ENCODE assay signal across 9 cellular contexts in the genomic region with DNA sequence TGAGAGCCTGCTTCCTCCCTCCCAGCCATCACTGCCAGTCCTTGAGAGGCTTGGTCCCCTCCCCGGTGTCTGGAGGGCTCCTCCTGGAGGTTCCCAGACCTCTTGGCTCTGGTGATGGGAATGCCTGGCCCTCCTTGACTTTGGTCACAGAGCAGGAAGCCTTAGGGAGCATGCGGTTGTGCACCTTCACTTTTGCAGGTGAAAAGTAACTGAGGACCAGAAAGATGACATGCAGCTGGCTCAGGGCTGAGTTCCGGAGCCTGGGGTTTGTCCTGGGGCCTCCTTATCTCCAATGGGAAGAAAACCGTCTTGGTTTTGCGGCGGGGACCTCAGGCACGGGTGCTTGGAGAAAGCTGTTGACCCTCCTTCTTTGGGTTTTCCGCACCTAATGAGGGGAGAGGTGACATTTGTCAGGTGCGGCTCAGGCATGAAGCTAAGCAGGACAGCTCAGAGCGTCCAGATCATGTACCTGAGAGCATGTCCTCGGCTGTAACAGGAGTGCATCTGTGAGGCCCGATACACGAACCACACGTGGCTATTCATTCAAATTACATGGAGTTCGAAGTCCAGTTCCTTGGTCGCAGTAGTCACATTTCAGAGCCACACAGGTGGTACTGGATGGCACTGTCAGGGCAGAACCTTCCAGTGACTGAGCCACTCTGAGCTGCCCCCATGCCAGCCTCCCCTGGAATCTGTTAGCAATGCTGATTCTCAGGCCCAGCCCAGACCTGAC. TPM values are rescaled to one million over a fixed set of nuclear protein-coding genes. Genes with fewer than 3 reads are reported as not detected.
DNase-seq lines count a peak whose midpoint lies in the region; ATAC-seq and TF ChIP-seq lines count a peak whose summit lies in the region.
"Had no signal": no experiment of that assay in that cellular context is flagged by ENCODE, and none has a peak within 500 bp of the region (broad histone marks: within the 10 kb centered on the region; RNA-seq: fewer than 3 reads in every experiment).

No MANE protein-coding gene starts in this region.

- H3K27me3 Mint-ChIP-seq in activated T-cell treated with anti-CD3 and anti-CD28 coated beads, Interleukin-2, amount 50 U/mL, for 24 hours: no peaks in the 10 kb centered on the region
- H3K27me3 Mint-ChIP-seq in activated CD4-positive, alpha-beta memory T cell treated with anti-CD3 and anti-CD28 coated beads for 36 hours: no peaks in the 10 kb centered on the region

- 67% methylated on average over 4 of the region's 16 CpGs for WGBS in right lobe of liver (ENCODE audit: insufficient coverage, low coverage, low lambda C conversion rate, missing lambda C conversion rate)
- WGBS in thymus: 89% methylated on average over 16 of the region's 16 CpGs

- H3K27ac Mint-ChIP-seq in activated T-cell treated with anti-CD3 and anti-CD28 coated beads, Interleukin-2, amount 50 U/mL, for 24 hours: peak overlapping the region; percentile 96
- H3K27ac Mint-ChIP-seq in activated CD4-positive, alpha-beta memory T cell treated with anti-CD3 and anti-CD28 coated beads for 36 hours: peak overlapping the region; percentile 95

- H3K36me3 ChIP-seq in right lobe of liver (no peaks in the 10 kb centered on the region), thymus (ENCODE audit: control insufficient read depth, insufficient read depth) (no peaks in the 10 kb centered on the region)

- H3K4me3 Mint-ChIP-seq in activated T-cell treated with anti-CD3 and anti-CD28 coated beads, Interleukin-2, amount 50 U/mL, for 24 hours: peak overlapping the region; percentile 74
- H3K4me3 Mint-ChIP-seq in activated CD4-positive, alpha-beta memory T cell treated with anti-CD3 and anti-CD28 coated beads for 36 hours: peak overlapping the region; percentile 84

- H3K4me1 Mint-ChIP-seq in activated T-cell treated with anti-CD3 and anti-CD28 coated beads, Interleukin-2, amount 50 U/mL, for 24 hours (ENCODE audit: low read depth): peaks cover 55% of the 10 kb centered on the region
- H3K4me1 Mint-ChIP-seq in activated CD4-positive, alpha-beta memory T cell treated with anti-CD3 and anti-CD28 coated beads for 36 hours (ENCODE audit: low read depth): peaks cover 43% of the 10 kb centered on the region

- TF ChIP-seq POLR2A in right lobe of liver (IDR thresholded peaks at IDR 0.05): no peak

- no peak for TF ChIP-seq CTCF in right lobe of liver (IDR thresholded peaks at IDR 0.05)

- H3K4me1 ChIP-seq in right lobe of liver (no peaks in the 10 kb centered on the region), thymus (ENCODE audit: control insufficient read depth, insufficient read depth, low read length) (peaks cover 29% of the 10 kb centered on the region)

- POLR2A ChIA-PET in activated CD4-positive, alpha-beta memory T cell treated with anti-CD3 and anti-CD28 coated beads for 36 hours (lab: Charles Lee): interaction anchor here (1.9 kb wide), 1 partner anchor 9 kb away, joined by 6 read pairs; no protein-coding TSS in a partner anchor

- peaks cover 3% of the 10 kb centered on the region for H3K36me3 Mint-ChIP-seq in activated T-cell treated with anti-CD3 and anti-CD28 coated beads, Interleukin-2, amount 50 U/mL, for 24 hours (ENCODE audit: low read depth)
- peaks cover 3% of the 10 kb centered on the region for H3K36me3 Mint-ChIP-seq in activated CD4-positive, alpha-beta memory T cell treated with anti-CD3 and anti-CD28 coated beads for 36 hours

- H3K9me3 Mint-ChIP-seq in activated T-cell treated with anti-CD3 and anti-CD28 coated beads, Interleukin-2, amount 50 U/mL, for 24 hours: no peaks in the 10 kb centered on the region
- H3K9me3 Mint-ChIP-seq in activated CD4-positive, alpha-beta memory T cell treated with anti-CD3 and anti-CD28 coated beads for 36 hours: peaks cover 2% of the 10 kb centered on the region

- no peak for ATAC-seq in right lobe of liver

- H3K9me3 ChIP-seq in right lobe of liver (no peaks in the 10 kb centered on the region), thymus (ENCODE audit: control insufficient read depth) (no peaks in the 10 kb centered on the region)

- CTCF ChIA-PET in activated CD4-positive, alpha-beta memory T cell treated with anti-CD3 and anti-CD28 coated beads for 36 hours (lab: Charles Lee): interaction anchor here (0.7 kb wide), 1 partner anchor 14 kb away, joined by 3 read pairs; no protein-coding TSS in a partner anchor

- H3K27me3 ChIP-seq in right lobe of liver (no peaks in the 10 kb centered on the region), thymus (ENCODE audit: control insufficient read depth, insufficient read depth) (no peaks in the 10 kb centered on the region)

- DNase-seq in activated T-cell treated with anti-CD3 and anti-CD28 coated beads, Interleukin-2, amount 50 U/mL, for 24 hours: no peak
- DNase-seq in activated T-cell treated with anti-CD3 and anti-CD28 coated beads, Interleukin-2, amount 50 U/mL, for 1 hour: no peak
- no peak for DNase-seq in activated CD4-positive, alpha-beta memory T cell treated with anti-CD3 and anti-CD28 coated beads for 36 hours
- DNase-seq in right lobe of liver (peak in 2 of 3 donors; percentile 45 to 58), GF-D8 (lab: John Stamatoyannopoulos, UW) (no peak), T-helper 9 cell (no peak)
- DNase-seq in stimulated activated CD4-positive, alpha-beta T cell treated with anti-CD3 and anti-CD28 coated beads, Interleukin-1b, Interleukin-23, amount 100 ng/mL, for 48 hours: no peak

- peak overlapping the region in 2 of 3 donors; percentile 38 to 57 for H3K27ac ChIP-seq in right lobe of liver
- H3K27ac ChIP-seq in thymus (ENCODE audit: low read depth): peak overlapping the region; percentile 97

- intact Hi-C loops in activated CD4-positive, alpha-beta memory T cell treated with anti-CD3 and anti-CD28 coated beads for 36 hours (cut with micrococcal nuclease): loop anchor here (10.0 kb wide), 2 partner anchors 76 to 204 kb away; no protein-coding TSS in a partner anchor
- intact Hi-C loops in right lobe of liver (cut with DNase I): no loop called here

- H3K4me3 ChIP-seq in right lobe of liver: peak overlapping the region; percentile 7 to 29 (median 15)
- H3K4me3 ChIP-seq in thymus (ENCODE audit: low read length): peak overlapping the region; percentile 46

RNA-seq across cellular contexts. Expression of gene MX2, which starts 0.6 kb away (rescaled TPM):
- 10 to 100 TPM; 25.3 to 26.9 TPM for total RNA-seq in activated CD4-positive, alpha-beta memory T cell treated with anti-CD3 and anti-CD28 coated beads for 36 hours
- 1 to 10 TPM in 4 of 6 experiments, under 1 TPM in 2; 0.49 to 1.9 (median 1.5) TPM for total RNA-seq in right lobe of liver
- 33.0 TPM for polyA plus RNA-seq in thymus

RNA-seq across cellular contexts. Expression of gene FAM3B, which starts 44.6 kb away (rescaled TPM):
- total RNA-seq in activated CD4-positive, alpha-beta memory T cell treated with anti-CD3 and anti-CD28 coated beads for 36 hours: not detected
- total RNA-seq in right lobe of liver: under 1 TPM in 4 of 6 experiments, not detected in 2; 0.49 to 0.95 (median 0.76) TPM
- 8.5 TPM for polyA plus RNA-seq in thymus
- polyA plus RNA-seq: BJ had no signal

Comparison
In these comparisons a context has a peak if more than half of its experiments do, and no peak if none do; other contexts are left out.
1. DNase-seq: peak in right lobe of liver (2 of 3); none in activated T-cell treated with anti-CD3 and anti-CD28 coated beads, Interleukin-2, amount 50 U/mL, for 24 hours (single experiment), activated T-cell treated with anti-CD3 and anti-CD28 coated beads, Interleukin-2, amount 50 U/mL, for 1 hour (single experiment), activated CD4-positive, alpha-beta memory T cell treated with anti-CD3 and anti-CD28 coated beads for 36 hours (single experiment), stimulated activated CD4-positive, alpha-beta T cell treated with anti-CD3 and anti-CD28 coated beads, Interleukin-1b, Interleukin-23, amount 100 ng/mL, for 48 hours (single experiment), GF-D8 (single experiment) and T-helper 9 cell (single experiment).
2. RNA of gene MX2, which starts 0.6 kb away (total RNA-seq): 25.3 to 26.9 TPM in activated CD4-positive, alpha-beta memory T cell treated with anti-CD3 and anti-CD28 coated beads for 36 hours; 0.49 to 1.9 TPM in right lobe of liver; every median in the first group is over 4 times any median in the second.